In genomic region chr6:44158770-44159228, GRCh38 we compare ENCODE assay signal across 37 cellular contexts. TPM values are rescaled to one million over a fixed set of nuclear protein-coding genes. Genes with fewer than 3 reads are reported as not detected.
"Had no signal": no experiment of that assay in that cellular context is flagged by ENCODE, and none has a peak within 500 bp of the region (broad histone marks: within the 10 kb centered on the region; RNA-seq: fewer than 3 reads in every experiment).

Gene CAPN11, plus strand, starts transcription at chr6:44158820. Its CDS starts 29 bp downstream, at chr6:44158849.

- H3K4me2 ChIP-seq: SK-N-SH had no signal

- H3K27ac ChIP-seq: breast epithelium, Peyer's patch, SJSA1 had no signal

- H3K27ac Mint-ChIP-seq: activated B cell treated with CpG ODN at 0.5 μM for 24 hours; activated CD8-positive, alpha-beta T cell treated with anti-CD3 and anti-CD28 coated beads for 36 hours; activated naive CD4-positive, alpha-beta T cell treated with anti-CD3 and anti-CD28 coated beads, Interleukin-2, amount 50 U/mL, for 24 hours; activated naive CD8-positive, alpha-beta T cell treated with anti-CD3 and anti-CD28 coated beads, Interleukin-2, amount 10 ng/mL, durations not matched to agents 7 days and 5 days; activated T-cell treated with anti-CD3 and anti-CD28 coated beads, Interleukin-2, amount 50 U/mL, for 72 hours; T-helper 1 cell treated with Interleukin-12 subunit alpha and Interleukin-12 subunit beta and Interleukin-4 antibody, amounts not matched to agents 30 μg/mL and 1 μg/mL, for 36 hours; T-helper 2 cell treated with Interferon-gamma antibody and Interleukin-4, amounts not matched to agents 5 μg/mL and 100 μg/mL, for 36 hours had no signal

- H3K4me3 Mint-ChIP-seq: activated B cell treated with CpG ODN at 0.5 μM for 24 hours; activated CD8-positive, alpha-beta T cell treated with anti-CD3 and anti-CD28 coated beads for 36 hours; activated naive CD4-positive, alpha-beta T cell treated with anti-CD3 and anti-CD28 coated beads, Interleukin-2, amount 50 U/mL, for 24 hours; activated naive CD8-positive, alpha-beta T cell treated with anti-CD3 and anti-CD28 coated beads, Interleukin-2, amount 10 ng/mL, durations not matched to agents 7 days and 5 days; activated T-cell treated with anti-CD3 and anti-CD28 coated beads, Interleukin-2, amount 50 U/mL, for 72 hours; activated T-helper 17 cell treated with anti-CD3 and anti-CD28 coated beads, Interleukin-2, amount 50 U/mL, for 72 hours; T-helper 1 cell treated with Interleukin-12 subunit alpha and Interleukin-12 subunit beta and Interleukin-4 antibody, amounts not matched to agents 30 μg/mL and 1 μg/mL, for 36 hours; T-helper 2 cell treated with Interferon-gamma antibody and Interleukin-4, amounts not matched to agents 5 μg/mL and 100 μg/mL, for 36 hours had no signal

- H3K9me3 Mint-ChIP-seq: activated B cell treated with CpG ODN at 0.5 μM for 24 hours; activated CD8-positive, alpha-beta T cell treated with anti-CD3 and anti-CD28 coated beads for 36 hours; activated naive CD4-positive, alpha-beta T cell treated with anti-CD3 and anti-CD28 coated beads, Interleukin-2, amount 50 U/mL, for 24 hours; activated naive CD8-positive, alpha-beta T cell treated with anti-CD3 and anti-CD28 coated beads, Interleukin-2, amount 10 ng/mL, durations not matched to agents 7 days and 5 days; activated T-cell treated with anti-CD3 and anti-CD28 coated beads, Interleukin-2, amount 50 U/mL, for 72 hours; activated T-helper 17 cell treated with anti-CD3 and anti-CD28 coated beads, Interleukin-2, amount 50 U/mL, for 72 hours; T-helper 1 cell treated with Interleukin-12 subunit alpha and Interleukin-12 subunit beta and Interleukin-4 antibody, amounts not matched to agents 30 μg/mL and 1 μg/mL, for 36 hours; T-helper 2 cell treated with Interferon-gamma antibody and Interleukin-4, amounts not matched to agents 5 μg/mL and 100 μg/mL, for 36 hours had no signal

- H3K27me3 ChIP-seq: body of pancreas, breast epithelium, Peyer's patch, SJSA1 had no signal

- DNase-seq: activated B cell treated with CpG ODN at 0.5 μM for 24 hours; activated CD4-positive, alpha-beta T cell treated with anti-CD3 and anti-CD28 coated beads for 4 hours; activated CD4-positive, alpha-beta T cell treated with anti-CD3 and anti-CD28 coated beads, Interleukin-2, amount 50 U/mL, for 4 hours; activated CD4-positive, CD25-positive, alpha-beta regulatory T cell treated with anti-CD3 and anti-CD28 coated beads, Interleukin-2, amount 50 U/mL, for 72 hours; activated CD8-positive, alpha-beta T cell treated with anti-CD3 and anti-CD28 coated beads for 36 hours; activated gamma-delta T cell; activated naive CD4-positive, alpha-beta T cell treated with Interleukin-2 at 50 U/mL for 16 hours; activated naive CD8-positive, alpha-beta T cell treated with anti-CD3 and anti-CD28 coated beads, Interleukin-2, amount 10 ng/mL, durations not matched to agents 7 days and 5 days; activated T-cell treated with anti-CD3 and anti-CD28 coated beads, Interleukin-2, amount 50 U/mL, for 1 hour; activated T-cell treated with anti-CD3 and anti-CD28 coated beads, Interleukin-2, amount 50 U/mL, for 72 hours; body of pancreas; Kasumi-1; MG63; NCI-H1048; NCI-H1105 treated with DMSO at 0.1 percent for 48 hours; NCI-H1436; NCI-H1694 treated with DMSO at 0.1 percent for 48 hours; NCI-H2029; NCI-H345; NCI-H510A; NCI-H526; NCI-H748 treated with DMSO at 0.1 percent for 48 hours; NK-92 treated with Interleukin-12 subunit alpha and Interleukin-12 subunit beta, amount 100 ng/mL, for 24 hours; PC-3; Peyer's patch; RPMI8226; SHP77 treated with DMSO at 0.1 percent for 48 hours; SK-N-SH had no signal

- H3K4me1 Mint-ChIP-seq: activated B cell treated with CpG ODN at 0.5 μM for 24 hours; activated naive CD4-positive, alpha-beta T cell treated with anti-CD3 and anti-CD28 coated beads, Interleukin-2, amount 50 U/mL, for 24 hours had no signal

- H3K9me3 ChIP-seq: body of pancreas, breast epithelium, MG63, Peyer's patch, SJSA1, SK-N-SH had no signal

- FAIRE-seq: astrocyte, TTC549 had no signal

- H3K4me3 ChIP-seq: body of pancreas, breast epithelium, MG63, Peyer's patch, SJSA1 had no signal

- ATAC-seq: activated CD8-positive, alpha-beta T cell treated with anti-CD3 and anti-CD28 coated beads for 36 hours; activated T-cell treated with anti-CD3 and anti-CD28 coated beads, Interleukin-2, amount 50 U/mL, for 72 hours; activated T-helper 17 cell treated with anti-CD3 and anti-CD28 coated beads, Interleukin-2, amount 50 U/mL, for 72 hours; body of pancreas; PC-3 had no signal

- H3K4me1 ChIP-seq: breast epithelium, Peyer's patch had no signal

- H3K36me3 Mint-ChIP-seq: activated naive CD4-positive, alpha-beta T cell treated with anti-CD3 and anti-CD28 coated beads, Interleukin-2, amount 50 U/mL, for 24 hours; activated naive CD8-positive, alpha-beta T cell treated with anti-CD3 and anti-CD28 coated beads, Interleukin-2, amount 10 ng/mL, durations not matched to agents 7 days and 5 days had no signal

- H3K9ac ChIP-seq: SK-N-SH had no signal

- H3K36me3 ChIP-seq: breast epithelium, SJSA1 had no signal

- H3K27me3 Mint-ChIP-seq: activated naive CD4-positive, alpha-beta T cell treated with anti-CD3 and anti-CD28 coated beads, Interleukin-2, amount 50 U/mL, for 24 hours had no signal

RNA-seq across cellular contexts. Expression of gene CAPN11, which starts in this region (rescaled TPM):
- total RNA-seq: activated B cell treated with CpG ODN at 0.5 μM for 24 hours; activated CD8-positive, alpha-beta memory T cell treated with anti-CD3 and anti-CD28 coated beads for 36 hours; activated naive CD8-positive, alpha-beta T cell treated with anti-CD3 and anti-CD28 coated beads, Interleukin-2, amount 10 ng/mL, durations not matched to agents 7 days and 5 days; astrocyte; PC-3; SJSA1 had no signal
- polyA plus RNA-seq: SK-N-SH had no signal
